Comparison of ENCODE assay signal across 16 cellular contexts in genomic region chr19:34299576-34299975, GRCh38. TPM values are rescaled to one million over a fixed set of nuclear protein-coding genes. Genes with fewer than 3 reads are reported as not detected.
DNase-seq lines count a peak whose midpoint lies in the region; ATAC-seq, FAIRE-seq and TF ChIP-seq lines count a peak whose summit lies in the region.
"Had no signal": no experiment of that assay in that cellular context is flagged by ENCODE, and none has a peak within 500 bp of the region (broad histone marks: within the 10 kb centered on the region; RNA-seq: fewer than 3 reads in every experiment).

No MANE protein-coding gene starts in this region.

- TF ChIP-seq CTCF in A549 (IDR thresholded peaks at IDR 0.05) (no peak), nephron progenitor cell (IDR thresholded peaks at IDR 0.05) (no peak), testis (IDR thresholded peaks at IDR 0.05) (no peak)

- H3K27me3 ChIP-seq in testis = no peaks in the 10 kb centered on the region
- H3K27me3 ChIP-seq: BE2C, MG63 had no signal

- H3K36me3 Mint-ChIP-seq in T-helper 17 cell (ENCODE audit: low read depth) = no peaks in the 10 kb centered on the region
- H3K36me3 Mint-ChIP-seq in nephron progenitor cell (ENCODE audit: low read depth) = peaks cover 41% of the 10 kb centered on the region

- no peak overlapping the region for H3K4me3 ChIP-seq in A549
- H3K4me3 ChIP-seq in testis = no peak overlapping the region
- H3K4me3 ChIP-seq: MG63 had no signal

- ATAC-seq in A549 (no peak), T-helper 17 cell (no peak), left colon (peak; percentile 47)

- H3K27me3 Mint-ChIP-seq in T-helper 17 cell = no peaks in the 10 kb centered on the region
- H3K27me3 Mint-ChIP-seq in nephron progenitor cell (ENCODE audit: low read depth, poor library complexity) = no peaks in the 10 kb centered on the region
- H3K27me3 Mint-ChIP-seq: CD8-positive, alpha-beta memory T cell had no signal

- FAIRE-seq in A549 (lab: Jason Lieb, UNC) = no peak
- FAIRE-seq: H1 had no signal

- peaks cover 9% of the 10 kb centered on the region; the same call in 2 of the 3 replicates for H3K4me1 ChIP-seq in A549
- no peaks in the 10 kb centered on the region for H3K4me1 ChIP-seq in testis
- H3K4me1 ChIP-seq: BE2C had no signal

- H3K9me3 ChIP-seq in A549 (no peaks in the 10 kb centered on the region), T-helper 17 cell (ENCODE audit: control insufficient read depth, low read length, poor library complexity, severe bottlenecking) (no peaks in the 10 kb centered on the region), testis (no peaks in the 10 kb centered on the region)
- H3K9me3 ChIP-seq: BE2C, MG63 had no signal

- no peak overlapping the region for H3K27ac ChIP-seq in A549
- no peak overlapping the region for H3K27ac ChIP-seq in testis

- H3K4me3 Mint-ChIP-seq in T-helper 17 cell = no peak overlapping the region
- H3K4me3 Mint-ChIP-seq in nephron progenitor cell = no peak overlapping the region
- H3K4me3 Mint-ChIP-seq: CD8-positive, alpha-beta memory T cell had no signal

- intact Hi-C loops in left colon (cut with DNase I, micrococcal nuclease) (no loop called here), testis (cut with DNase I; ENCODE audit: low total_unique reads) (no loop called here)

- DNase-seq in A549 (ENCODE audit: low read depth in 1 of 2, low spot score in 1 of 2) (no peak), T-helper 17 cell (no peak), left colon (no peak), nephron progenitor cell (no peak), testis (no peak), iPS-NIHi7 (ENCODE audit: extremely low spot score) (no peak), ureter (ENCODE audit: low spot score) (no peak)
- DNase-seq in stimulated activated CD8-positive, alpha-beta memory T cell treated with anti-CD3 and anti-CD28 coated beads, Interleukin-4, amount 100 ng/mL, for 48 hours = no peak
- DNase-seq: BE2C; CD8-positive, alpha-beta memory T cell; MG63; NCI-H2029; NCI-H2171 treated with DMSO at 0.1 percent for 48 hours; NCI-H82; SHP77 treated with DMSO at 0.1 percent for 48 hours had no signal

- peaks cover 13% of the 10 kb centered on the region for H3K4me1 Mint-ChIP-seq in T-helper 17 cell
- H3K4me1 Mint-ChIP-seq in nephron progenitor cell = no peaks in the 10 kb centered on the region

- no peak for TF ChIP-seq EP300 in A549 (IDR thresholded peaks at IDR 0.05)

- TF ChIP-seq POLR2A in A549 (IDR thresholded peaks at IDR 0.05; ENCODE audit: low read length) (no peak), testis (IDR thresholded peaks at IDR 0.05) (no peak)

- no peak overlapping the region for H3K4me2 ChIP-seq in A549

- TF ChIP-seq RAD21 in A549 (conservative IDR thresholded peaks at IDR 0.05 in 1 of 2, IDR thresholded peaks at IDR 0.05 in 1 of 2) = no peak

- H3K27ac Mint-ChIP-seq in T-helper 17 cell (peak overlapping the region; percentile 74), nephron progenitor cell (peak overlapping the region; percentile 10)

- no peaks in the 10 kb centered on the region for H3K9me3 Mint-ChIP-seq in nephron progenitor cell
- H3K9me3 Mint-ChIP-seq: CD8-positive, alpha-beta memory T cell had no signal

- H3K36me3 ChIP-seq in testis (ENCODE audit: low read depth, missing control alignments) = no peaks in the 10 kb centered on the region
- H3K36me3 ChIP-seq: BE2C had no signal

- CTCF ChIA-PET in A549 (lab: Yijun Ruan, JAX) = interaction anchor here (1.0 to 1.7 kb wide), 3 partner anchors 9 to 60 kb away, joined by 3 to 4 read pairs (median 3); no protein-coding TSS in a partner anchor

- WGBS in A549 (ENCODE audit: missing lambda C conversion rate) = 75% methylated on average over 5 of the region's 5 CpGs
- WGBS in testis, 2 donors = 79 to 86% methylated on average over 5 of the region's 5 CpGs

- POLR2A ChIA-PET in A549 (lab: Yijun Ruan, JAX) = no interaction called here

TF ChIP-seq in A549, 52 proteins besides CTCF, POLR2A, EP300 and RAD21:
- no peak for TF ChIP-seq ATOH8 (CRISPR knock-in tag; IDR thresholded peaks at IDR 0.05; ENCODE audit: low read depth)
- peak; percentile 64 for TF ChIP-seq MAFK (IDR thresholded peaks at IDR 0.05; ENCODE audit: partially characterized antibody)
- no peak for TF ChIP-seq CBX2 (IDR thresholded peaks at IDR 0.05; ENCODE audit: borderline replicate concordance, low read depth)
- no peak for TF ChIP-seq HOXB5 (CRISPR knock-in tag; IDR thresholded peaks at IDR 0.05)

RNA-seq across cellular contexts. Expression of gene GARRE1, which starts 45.2 kb away (rescaled TPM):
- 19.4 and 20.0 TPM in 2 replicates for polyA plus RNA-seq in A549 (2011; rRNA removed)
- 10.9 and 13.3 TPM in 2 replicates for polyA plus RNA-seq in A549 (2012; cell fraction: cytosol; rRNA removed)
- polyA plus RNA-seq in A549 (2012; cell fraction: nucleus; rRNA removed) = 15.7 and 23.1 TPM in 2 replicates
- 9.0 to 9.6 TPM (median 9.1 TPM) in 3 replicates for polyA plus RNA-seq in A549 (2017; fragmentation: RNase III; extraction: RNeasy Plus Mini Kit Qiagen cat#74134 plus additional on column Dnase treatment)
- 21.1 and 21.2 TPM in 2 replicates for polyA minus RNA-seq in A549 (2011; rRNA and poly(A)+ RNA removed)
- total RNA-seq in T-helper 17 cell = 10 to 100 TPM; 34.4 to 43.6 TPM
- 10 to 100 TPM; 19.6 to 22.0 TPM for total RNA-seq in left colon
- 10 to 100 TPM; 33.7 to 38.4 TPM for total RNA-seq in testis
- 21.1 TPM for polyA plus RNA-seq in testis (ENCODE audit: insufficient read depth, low read depth, low replicate concordance)
- total RNA-seq in ureter = 27.2 TPM
